8 cellular contexts compared by ENCODE assay signal in genomic region chr15:51737538-51738305, GRCh38. TPM values are rescaled to one million over a fixed set of nuclear protein-coding genes. Genes with fewer than 3 reads are reported as not detected.
DNase-seq lines count a peak whose midpoint lies in the region; ATAC-seq and TF ChIP-seq lines count a peak whose summit lies in the region.

Gene LYSMD2, minus strand, starts transcription at chr15:51737655. Its CDS starts 33 bp downstream, at chr15:51737622.

- H2AFZ ChIP-seq in ACC112 (ENCODE audit: low read length, unreplicated experiment) = peak within 1 kb of the TSS; percentile 87

- DNase-seq in activated T-helper 9 cell treated with anti-CD3 and anti-CD28 coated beads, Interleukin-2, amount 50 U/mL, for 16 hours (ENCODE audit: low read depth) = peak; percentile 63
- peak; percentile 16 for DNase-seq in fibroblast of the conjunctiva (ENCODE audit: low read depth)
- peak; percentile 75 for DNase-seq in nephron progenitor cell
- peak in 43 of 49 donors; percentile 28 to 84 (median 55) for DNase-seq in substantia nigra (lab: John Stamatoyannopoulos, UW)

- no peaks in the 10 kb centered on the region for H3K36me3 ChIP-seq in ACC112 (ENCODE audit: insufficient read depth, low read length)

- peaks cover 8% of the 10 kb centered on the region for H3K4me1 Mint-ChIP-seq in nephron progenitor cell

- peaks cover 11% of the 10 kb centered on the region for H3K4me1 ChIP-seq in ACC112 (ENCODE audit: control insufficient read depth, insufficient read depth, low read length, unreplicated experiment)

- H3K27ac Mint-ChIP-seq in nephron progenitor cell = no peak within 1 kb of the TSS

- peaks cover 4% of the 10 kb centered on the region for H3K79me2 ChIP-seq in ACC112 (ENCODE audit: control insufficient read depth, insufficient read depth, low read length, unreplicated experiment)

- peaks cover under 1% of the 10 kb centered on the region; the same call in 1 of the 2 replicates for H3K27me3 ChIP-seq in ACC112 (ENCODE audit: insufficient read depth, low read length)

- H3K4me3 ChIP-seq in ACC112 (ENCODE audit: low read depth, low read length) = peak within 1 kb of the TSS; percentile 88

- ATAC-seq in GM18517 (IDR thresholded peaks at IDR 0.05; ENCODE audit: unreplicated experiment) (peak; percentile 35), HG03135 (IDR thresholded peaks at IDR 0.05; ENCODE audit: unreplicated experiment) (peak; percentile 38)

- H3K36me3 Mint-ChIP-seq in nephron progenitor cell (ENCODE audit: low read depth) = no peaks in the 10 kb centered on the region

- peaks cover 70% of the 10 kb centered on the region for H3K27me3 Mint-ChIP-seq in nephron progenitor cell (ENCODE audit: low read depth, poor library complexity)

- no peak for TF ChIP-seq CTCF in nephron progenitor cell (IDR thresholded peaks at IDR 0.05)

- H3K27ac ChIP-seq in ACC112 (ENCODE audit: low read depth, low read length) (no peak within 1 kb of the TSS), substantia nigra (ENCODE audit: low read depth, low read length, poor library complexity, severe bottlenecking) (peak within 1 kb of the TSS; percentile 81)

- peak within 1 kb of the TSS; percentile 77 for H3K4me3 Mint-ChIP-seq in nephron progenitor cell

- no peaks in the 10 kb centered on the region for H3K9me3 Mint-ChIP-seq in nephron progenitor cell

TF ChIP-seq in PFSK-1, 5 proteins besides CTCF, POLR2A, EP300 and RAD21:
- no peak for TF ChIP-seq SIN3A (IDR thresholded peaks at IDR 0.05; ENCODE audit: borderline replicate concordance, insufficient read depth, low read length)
- peak; percentile 28; the same call in 1 of the 2 replicates for TF ChIP-seq POLR2AphosphoS5 (IDR thresholded peaks at IDR 0.05; ENCODE audit: low read depth, low read length)
- TF ChIP-seq FOXP2 (optimal IDR thresholded peaks at IDR 0.05; ENCODE audit: borderline replicate concordance, extremely low read depth, extremely low read length, insufficient read depth) = no peak
- no peak for TF ChIP-seq TAF1 (IDR thresholded peaks at IDR 0.05; ENCODE audit: borderline replicate concordance, insufficient read depth, low read length)
- TF ChIP-seq REST (IDR thresholded peaks at IDR 0.05; ENCODE audit: insufficient read depth in 1 of 2, low read depth in 2 of 2, low read length in 2 of 2) = no peak; a peak in 1 of 4 replicates

RNA-seq across cellular contexts. Expression of gene LYSMD2, which starts in this region (rescaled TPM):
- polyA plus RNA-seq in PFSK-1 (2012; ENCODE audit: insufficient read length, low read depth) = 9.6 TPM

Comparison
In these comparisons a context has a peak if more than half of its experiments do, and no peak if none do; other contexts are left out.
1. DNase-seq: peak in every context shown above with its lines; median percentile 75 in nephron progenitor cell; 63 in activated T-helper 9 cell treated with anti-CD3 and anti-CD28 coated beads, Interleukin-2, amount 50 U/mL, for 16 hours; 55 in substantia nigra; 16 in fibroblast of the conjunctiva.